Comparison of ENCODE assay signal across 17 cellular contexts in the genomic region with DNA sequence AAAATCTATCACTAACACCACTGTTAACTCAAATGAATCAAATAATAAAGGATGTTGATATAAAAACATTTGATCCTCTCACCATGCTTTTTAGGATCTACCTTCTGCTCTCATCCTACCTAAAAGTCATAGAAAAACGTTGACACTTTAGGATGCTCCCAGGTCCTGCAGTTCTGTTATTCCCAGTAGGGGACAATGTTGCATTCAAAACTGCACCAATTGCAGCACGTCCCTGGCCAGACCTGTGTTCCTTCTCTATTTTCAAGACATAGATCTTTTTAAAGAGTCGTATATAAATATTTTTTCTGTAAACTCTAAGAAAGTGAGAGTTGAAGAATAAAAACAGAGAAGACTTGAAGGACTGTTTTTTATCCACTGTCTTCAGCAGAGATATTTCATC. TPM values are rescaled to one million over a fixed set of nuclear protein-coding genes. Genes with fewer than 3 reads are reported as not detected.
DNase-seq lines count a peak whose midpoint lies in the region; ATAC-seq and TF ChIP-seq lines count a peak whose summit lies in the region.
"Had no signal": no experiment of that assay in that cellular context is flagged by ENCODE, and none has a peak within 500 bp of the region (broad histone marks: within the 10 kb centered on the region; RNA-seq: fewer than 3 reads in every experiment).

No MANE protein-coding gene starts in this region.

- TF ChIP-seq CTCF in OCI-LY1 (IDR thresholded peaks at IDR 0.05; ENCODE audit: low read length) (peak; percentile 37; the same call in 1 of the 2 replicates), fibroblast of mammary gland (conservative IDR thresholded peaks at IDR 0.05; ENCODE audit: control insufficient read depth, insufficient read depth, low read depth, low read length) (peak; percentile 10), upper lobe of right lung (IDR thresholded peaks at IDR 0.05) (no peak), uterus (IDR thresholded peaks at IDR 0.05) (no peak)

- H3K4me1 ChIP-seq in OCI-LY1 (ENCODE audit: insufficient read depth, low read length, severe bottlenecking) (peaks cover 43% of the 10 kb centered on the region), upper lobe of right lung (no peaks in the 10 kb centered on the region), uterus (no peaks in the 10 kb centered on the region)

- no peak overlapping the region for H2AFZ ChIP-seq in OCI-LY1 (ENCODE audit: low read length)

- intact Hi-C loops in upper lobe of right lung (cut with DNase I) (loop anchor here (10.0 kb wide), 1 partner anchor 59 kb away; a partner anchor contains a TSS), uterus (cut with DNase I; ENCODE audit: low total_unique reads) (no loop called here)

- H3K9me2 ChIP-seq in OCI-LY1 (ENCODE audit: low read depth, low read length), result no peaks in the 10 kb centered on the region

- H3K36me3 ChIP-seq in OCI-LY1 (ENCODE audit: insufficient read depth, low read length) (peaks cover 47% of the 10 kb centered on the region), upper lobe of right lung (no peaks in the 10 kb centered on the region), uterus (no peaks in the 10 kb centered on the region)

- H3K4me2 ChIP-seq in OCI-LY1 (ENCODE audit: low read length), result no peak overlapping the region

- H3K4me3 ChIP-seq in OCI-LY1 (ENCODE audit: low read depth, low read length, poor library complexity, severe bottlenecking) (no peak overlapping the region), fibroblast of mammary gland (ENCODE audit: control insufficient read depth, low read depth, low read length) (no peak overlapping the region), upper lobe of right lung (no peak overlapping the region), uterus (no peak overlapping the region)

- peak; percentile 17 for DNase-seq in SIG-M5 treated with dmso at 0.1 percent for 504 hours (lab: John Stamatoyannopoulos, UW; ENCODE audit: unreplicated experiment)
- no peak for DNase-seq in SIG-M5 (lab: John Stamatoyannopoulos, UW)
- no peak for DNase-seq in fibroblast of mammary gland (ENCODE audit: low read depth)
- no peak for DNase-seq in upper lobe of right lung
- DNase-seq in germinal center (ENCODE audit: low spot score), result no peak
- DNase-seq in uterus, result no peak
- DNase-seq in GM19240 (ENCODE audit: insufficient read length, low spot score), result no peak
- DNase-seq: activated CD4-positive, alpha-beta T cell treated with anti-CD3 and anti-CD28 coated beads, Interleukin-2, amount 50 U/mL, for 4 hours; activated gamma-delta T cell; DMS153; head of caudate nucleus; NCI-H2171 treated with DMSO at 0.1 percent for 48 hours; occipital lobe; stimulated activated CD4-positive, alpha-beta T cell treated with anti-CD3 and anti-CD28 coated beads, Interleukin-12 subunit alpha, Interleukin-12 subunit beta, amount 100 ng/mL, for 4 hours; T-helper 17 cell had no signal

- no peaks in the 10 kb centered on the region; the same call in 1 of the 2 replicates for H3K79me2 ChIP-seq in OCI-LY1 (ENCODE audit: insufficient read depth, low read length)

- no peaks in the 10 kb centered on the region for H4K20me1 ChIP-seq in OCI-LY1 (ENCODE audit: insufficient read depth, low read length)

- peaks cover 5% of the 10 kb centered on the region; the same call in 1 of the 2 replicates for H3F3A ChIP-seq in OCI-LY1 (ENCODE audit: insufficient read depth, low read length)

- peak; percentile 49 for ATAC-seq in upper lobe of right lung
- ATAC-seq: T-helper 17 cell had no signal

- no peak overlapping the region for H3K9ac ChIP-seq in OCI-LY1 (ENCODE audit: low read length)

- H3K9me3 ChIP-seq in OCI-LY1 (ENCODE audit: low read length) (no peaks in the 10 kb centered on the region), upper lobe of right lung (no peaks in the 10 kb centered on the region), uterus (no peaks in the 10 kb centered on the region)

- no peak for TF ChIP-seq POLR2A in uterus (IDR thresholded peaks at IDR 0.05)

- H3K27me3 ChIP-seq in OCI-LY1 (ENCODE audit: insufficient read depth, low read length) (no peaks in the 10 kb centered on the region), upper lobe of right lung (no peaks in the 10 kb centered on the region), uterus (no peaks in the 10 kb centered on the region)

- peak overlapping the region; percentile 51 for H3K27ac ChIP-seq in OCI-LY1 (ENCODE audit: low read depth, low read length, poor library complexity, severe bottlenecking)
- no peak overlapping the region for H3K27ac ChIP-seq in upper lobe of right lung
- no peak overlapping the region for H3K27ac ChIP-seq in uterus

RNA-seq across cellular contexts. Expression of a gene that starts 8.8 kb away (rescaled TPM):
- total RNA-seq in upper lobe of right lung, result 0.75 TPM
- under 1 TPM in 1 of 4 donors, not detected in 3; 0.41 TPM for total RNA-seq in uterus
- total RNA-seq: lower leg skin, occipital lobe, T-helper 17 cell had no signal

RNA-seq across cellular contexts. Expression of a gene that starts 58.8 kb away (rescaled TPM):
- total RNA-seq in upper lobe of right lung (2.8 TPM), uterus (100 to 1,000 TPM in 3 of 4 donors, 10 to 100 TPM in 1; 36.8 to 259 (median 151) TPM)
- total RNA-seq: occipital lobe, T-helper 17 cell had no signal

Comparison
In these comparisons a context has a peak if more than half of its experiments do, and no peak if none do; other contexts are left out.
1. CTCF ChIP-seq: peak in OCI-LY1 (single experiment) and fibroblast of mammary gland (single experiment); none in upper lobe of right lung (single experiment) and uterus (0 of 4).